Comparison of ENCODE assay signal across 1 cellular context in the genomic region with DNA sequence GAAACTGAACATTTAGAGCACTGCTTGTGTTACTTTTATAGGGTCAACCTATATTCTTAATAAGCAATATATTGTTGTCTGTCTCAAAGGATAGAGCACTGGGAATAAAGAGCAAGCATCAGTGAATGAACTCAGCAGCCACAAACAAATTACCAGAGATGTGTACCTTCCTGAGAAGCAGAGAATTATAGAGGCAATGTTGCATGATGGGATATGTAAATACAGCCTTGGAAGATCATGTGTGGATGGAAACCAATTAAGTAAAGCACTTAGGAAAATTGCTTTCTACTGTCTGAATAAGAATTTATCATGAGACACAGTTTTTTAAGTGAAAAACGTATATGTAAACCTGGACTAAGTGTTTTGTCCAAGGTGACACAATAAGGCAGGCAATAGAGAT.
TF ChIP-seq lines count a peak whose summit lies in the region.

No MANE protein-coding gene starts in this region.

TF ChIP-seq in neural cell, 6 proteins besides CTCF, POLR2A, EP300 and RAD21:
- TF ChIP-seq REST (IDR thresholded peaks at IDR 0.05; ENCODE audit: borderline replicate concordance) = no peak
- TF ChIP-seq EZH2 (IDR thresholded peaks at IDR 0.05; ENCODE audit: borderline replicate concordance, insufficient read depth, low read length, poor library complexity, severe bottlenecking) = no peak
- no peak for TF ChIP-seq MXI1 (conservative IDR thresholded peaks at IDR 0.05; ENCODE audit: poor library complexity, severe bottlenecking)
- no peak for TF ChIP-seq SMC3 (conservative IDR thresholded peaks at IDR 0.05; ENCODE audit: poor library complexity)
- TF ChIP-seq POLR2AphosphoS5 (IDR thresholded peaks at IDR 0.05) = no peak
- TF ChIP-seq TAF1 (IDR thresholded peaks at IDR 0.05; ENCODE audit: low read depth) = no peak
